In the genomic region with DNA sequence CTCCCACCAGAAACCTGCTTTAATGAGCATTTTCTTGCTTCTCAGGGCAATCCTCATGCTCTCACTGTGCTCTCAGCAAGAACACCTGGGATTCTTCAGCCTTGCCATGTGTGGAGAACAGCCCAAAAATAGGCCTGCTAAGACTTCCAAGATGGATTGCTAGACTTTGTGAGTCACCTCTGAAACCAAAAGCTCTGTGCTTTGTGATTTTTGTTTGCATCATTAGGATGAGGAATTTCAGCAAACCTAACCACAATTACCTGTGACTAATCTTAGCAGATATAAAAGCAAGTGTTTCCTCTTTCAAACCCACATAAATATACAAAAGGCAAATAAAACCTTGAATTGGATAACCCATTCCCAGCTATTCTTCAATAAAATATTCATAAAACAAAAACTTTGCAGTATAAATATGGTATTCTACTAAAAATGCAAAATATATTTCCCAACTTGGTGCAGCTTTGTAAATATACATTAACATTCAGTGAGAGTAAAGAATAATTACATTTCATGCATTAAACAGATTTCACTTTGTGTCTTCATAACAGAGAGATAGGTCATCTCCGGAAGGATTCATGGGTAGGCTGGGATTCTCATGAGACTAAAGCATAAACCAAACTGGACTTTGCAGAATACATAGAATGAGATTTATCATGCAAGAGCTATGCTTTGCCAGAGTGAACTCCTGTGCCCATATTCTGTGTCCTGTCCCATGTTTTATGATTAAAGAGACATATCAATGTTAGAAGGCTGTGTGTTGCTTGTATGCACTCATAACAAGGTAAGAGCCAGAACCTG, we compare ENCODE assay signal across 10 cellular contexts. TPM values are rescaled to one million over a fixed set of nuclear protein-coding genes. Genes with fewer than 3 reads are reported as not detected.
A peak's percentile ranks its signal among the peaks of the same experiment; 100 is the strongest.
DNase-seq lines count a peak whose midpoint lies in the region; ATAC-seq, FAIRE-seq and TF ChIP-seq lines count a peak whose summit lies in the region.
"Had no signal": no experiment of that assay in that cellular context is flagged by ENCODE, and none has a peak within 500 bp of the region (broad histone marks: within the 10 kb centered on the region; RNA-seq: fewer than 3 reads in every experiment).

No MANE protein-coding gene starts in this region.

- H2BK12ac ChIP-seq in H9 (ENCODE audit: insufficient read length, low read depth, low read length): no peak overlapping the region

- ATAC-seq in GM18498 (IDR thresholded peaks at IDR 0.05; ENCODE audit: unreplicated experiment) (peak; percentile 67), omental fat pad (ENCODE audit: low FRiP score) (peak; percentile 92), GM18861 (IDR thresholded peaks at IDR 0.05; ENCODE audit: unreplicated experiment) (no peak)
- ATAC-seq: activated CD4-positive, CD25-positive, alpha-beta regulatory T cell treated with anti-CD3 and anti-CD28 coated beads, Interleukin-2, amount 50 U/mL, for 24 hours had no signal

- H2BK120ac ChIP-seq in H9 (ENCODE audit: low read depth, low read length, poor library complexity, severe bottlenecking): no peak overlapping the region

- H2AFZ ChIP-seq in H9 (ENCODE audit: low read length): no peak overlapping the region

- intact Hi-C loops in ovary (cut with DNase I): no loop called here

- no peak overlapping the region for H2AK5ac ChIP-seq in H9 (ENCODE audit: insufficient read length, low read length)

- TF ChIP-seq CTCF in bronchial epithelial cell (IDR thresholded peaks at IDR 0.05; ENCODE audit: insufficient read depth, low read length, severe bottlenecking) (no peak), omental fat pad (IDR thresholded peaks at IDR 0.05) (no peak), nephron progenitor cell (IDR thresholded peaks at IDR 0.05) (no peak), H9 (conservative IDR thresholded peaks at IDR 0.05) (no peak), ovary (IDR thresholded peaks at IDR 0.05) (no peak)

- H3K36me3 Mint-ChIP-seq in nephron progenitor cell (ENCODE audit: low read depth) (no peaks in the 10 kb centered on the region), H9 (ENCODE audit: insufficient read depth in 1 of 3, low read depth in 3 of 3) (peaks cover 2 to 4% (median 2%) of the 10 kb centered on the region in 3 experiments; a peak in 3 of 7 replicates)

- no peak for TF ChIP-seq POLR2A in ovary (IDR thresholded peaks at IDR 0.05)

- H3K9me3 Mint-ChIP-seq in nephron progenitor cell (peaks cover 7% of the 10 kb centered on the region), H9 (peaks cover 0 to 3% of the 10 kb centered on the region in 2 experiments; a peak in 2 of 5 replicates)

- H3K79me1 ChIP-seq in H9 (ENCODE audit: insufficient read depth, low read depth, low read length, poor library complexity, severe bottlenecking): no peaks in the 10 kb centered on the region

- no peak overlapping the region for H3K4ac ChIP-seq in H9 (ENCODE audit: low read depth, low read length)

- H3K23me2 ChIP-seq in H9 (ENCODE audit: insufficient read length, low read depth, low read length, poor library complexity, severe bottlenecking): no peaks in the 10 kb centered on the region

- H3K27ac Mint-ChIP-seq in nephron progenitor cell (no peak overlapping the region), H9 (peak overlapping the region in 1 of 3 experiments; percentile 31; a peak in 2 of 7 replicates)

- no peak overlapping the region for H2BK5ac ChIP-seq in H9 (ENCODE audit: insufficient read length, low read length)

- H4K5ac ChIP-seq in H9 (ENCODE audit: insufficient read length, low read depth, low read length): no peak overlapping the region

- H4K20me1 ChIP-seq in H9 (ENCODE audit: control insufficient read depth, insufficient read depth, insufficient read length): no peaks in the 10 kb centered on the region

- no peaks in the 10 kb centered on the region for H3K27me3 ChIP-seq in bronchial epithelial cell (ENCODE audit: control insufficient read depth, insufficient read depth, low read length)
- H3K27me3 ChIP-seq in H9 (ENCODE audit: insufficient read depth, low read length): no peaks in the 10 kb centered on the region
- no peaks in the 10 kb centered on the region for H3K27me3 ChIP-seq in ovary

- no peak overlapping the region for H3K9ac ChIP-seq in H9 (ENCODE audit: extremely low read depth, insufficient read length, low read length)

- H3K36me3 ChIP-seq in bronchial epithelial cell (ENCODE audit: control insufficient read depth, insufficient read depth, low read length) (no peaks in the 10 kb centered on the region), ovary (no peaks in the 10 kb centered on the region)

- H3K4me3 ChIP-seq in bronchial epithelial cell (ENCODE audit: low read depth, low read length) (no peak overlapping the region), ovary (no peak overlapping the region)

- no peak for TF ChIP-seq EP300 in ovary (IDR thresholded peaks at IDR 0.05)

- H3K18ac ChIP-seq in H9 (ENCODE audit: insufficient read length, low read depth, low read length): no peak overlapping the region

- H4K8ac ChIP-seq in H9 (replicated peaks; ENCODE audit: insufficient read length, low read depth, low read length): no peak overlapping the region

- no peaks in the 10 kb centered on the region for H3K9me3 ChIP-seq in H9 (ENCODE audit: control insufficient read depth, low read depth, low read length)
- H3K9me3 ChIP-seq in ovary: no peaks in the 10 kb centered on the region

- no peaks in the 10 kb centered on the region for H3K27me3 Mint-ChIP-seq in nephron progenitor cell (ENCODE audit: low read depth, poor library complexity)
- H3K27me3 Mint-ChIP-seq in H9 (ENCODE audit: low read depth): no peaks in the 10 kb centered on the region

- H3K4me2 ChIP-seq in H9 (ENCODE audit: insufficient read depth, insufficient read length, low read length): no peak overlapping the region

- no peak overlapping the region for H2BK20ac ChIP-seq in H9 (ENCODE audit: low read depth, low read length, poor library complexity, severe bottlenecking)

- no peaks in the 10 kb centered on the region; the same call in 1 of the 2 replicates for H3K4me1 ChIP-seq in H9 (ENCODE audit: insufficient read depth, low read length)
- H3K4me1 ChIP-seq in ovary (ENCODE audit: insufficient read depth): no peaks in the 10 kb centered on the region

- DNase-seq in LHCN-M2 (ENCODE audit: low read depth): peak; percentile 91
- peak; percentile 99 for DNase-seq in bronchial epithelial cell (ENCODE audit: low read depth)
- no peak for DNase-seq in omental fat pad (ENCODE audit: low spot score)
- no peak for DNase-seq in nephron progenitor cell
- no peak for DNase-seq in H9
- DNase-seq in ovary: no peak
- DNase-seq: NCI-H524 treated with DMSO at 0.1 percent for 48 hours had no signal

- no peak for FAIRE-seq in bronchial epithelial cell (lab: Jason Lieb, UNC)

- peaks cover 20% of the 10 kb centered on the region for H3K4me1 Mint-ChIP-seq in nephron progenitor cell
- H3K4me1 Mint-ChIP-seq in H9: peaks cover 23 to 25% of the 10 kb centered on the region in 2 experiments

- no peak overlapping the region for H3T11ph ChIP-seq in H9 (ENCODE audit: low read length)

- no peaks in the 10 kb centered on the region for H3K79me2 ChIP-seq in H9 (ENCODE audit: insufficient read depth, low read length)

- H3K4me3 Mint-ChIP-seq in nephron progenitor cell (no peak overlapping the region), H9 (no peak overlapping the region)

- H2BK15ac ChIP-seq in H9 (ENCODE audit: low read depth, low read length): no peak overlapping the region

- H3K56ac ChIP-seq in H9 (ENCODE audit: insufficient read length, low read depth, low read length): no peak overlapping the region

- H4K91ac ChIP-seq in H9 (ENCODE audit: insufficient read length, low read depth, low read length): no peak overlapping the region

- H3K27ac ChIP-seq in H9 (ENCODE audit: insufficient read length, low read depth, low read length) (no peak overlapping the region), ovary (no peak overlapping the region)

- no peak overlapping the region for H3K23ac ChIP-seq in H9 (ENCODE audit: insufficient read length, low read depth, low read length)

- no CpG with 5 or more reads among the region's 1 CpG for WGBS in H9 (ENCODE audit: extremely low coverage, insufficient read length, low lambda C conversion rate)
- WGBS in ovary, 3 donors: 84 to 90% (median 87%) methylated on average over 1 of the region's 1 CpG

- H3K14ac ChIP-seq in H9 (ENCODE audit: insufficient read depth, low read length): no peak overlapping the region

RNA-seq across cellular contexts. Expression of a gene that starts 33.5 kb away (rescaled TPM):
- total RNA-seq in LHCN-M2 (2014; rRNA removed) (13.0 and 14.9 TPM in 2 replicates), bronchial epithelial cell (120 and 121 TPM in 2 replicates), omental fat pad (10 to 100 TPM; 15.9 to 46.4 (median 25.3) TPM), H9 (2021) (19.0 and 20.8 TPM in 2 replicates), ovary (10 to 100 TPM in 1 of 7 donors, 1 to 10 TPM in 6; 3.8 to 34.7 (median 5.5) TPM)
- polyA plus RNA-seq in LHCN-M2 (2012): 2.0 TPM
- 1 to 10 TPM; 4.1 to 9.0 TPM for polyA plus RNA-seq in ovary

Comparison
In these comparisons a context has a peak if more than half of its experiments do, and no peak if none do; other contexts are left out.
1. DNase-seq: peak in LHCN-M2 (single experiment) and bronchial epithelial cell (single experiment); none in omental fat pad (single experiment), nephron progenitor cell (single experiment), H9 (single experiment) and ovary (0 of 5).